ENCODE assay signal across 1 cellular context in the genomic region with DNA sequence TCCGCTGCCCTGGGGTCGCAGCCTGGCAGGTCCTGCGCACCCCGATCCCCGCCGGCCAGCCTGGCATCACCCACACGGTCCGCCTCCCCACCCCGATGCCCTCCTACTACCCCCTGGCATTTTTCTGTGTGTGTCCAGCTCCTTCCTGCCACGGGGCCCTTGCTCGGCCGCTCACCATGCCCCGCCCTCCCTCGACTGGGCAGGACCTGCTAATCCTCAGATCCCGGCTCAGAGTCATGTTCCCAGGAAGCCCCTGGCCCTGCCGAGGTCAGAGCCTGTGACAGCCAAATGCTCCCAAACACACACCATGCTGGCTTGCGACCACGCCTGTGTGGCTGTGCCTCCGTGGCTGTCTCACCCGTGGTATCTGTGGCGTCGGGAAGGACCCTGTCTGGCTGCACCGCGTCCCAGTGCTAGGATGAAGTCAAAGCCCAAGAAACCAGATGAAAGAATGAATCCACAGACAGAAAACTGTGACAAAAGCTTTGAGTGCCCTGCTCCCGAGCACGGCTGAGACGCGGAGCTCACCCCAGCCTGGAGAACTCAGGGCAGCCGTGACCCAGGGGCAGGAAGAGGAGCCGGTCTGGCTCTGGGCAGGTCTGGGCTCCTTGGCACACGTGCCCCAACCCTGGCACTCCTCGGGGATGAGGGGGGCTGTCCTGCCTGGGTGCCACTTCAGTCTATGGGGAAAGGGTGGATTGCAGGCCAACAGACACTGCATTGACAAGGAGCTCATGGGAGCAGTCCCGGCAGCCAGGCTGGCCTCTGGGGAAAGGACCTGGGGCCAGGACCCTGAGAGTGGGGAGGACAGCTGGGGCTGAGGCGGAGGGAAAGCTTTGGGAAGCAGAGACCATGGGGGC.
TF ChIP-seq lines count a peak whose summit lies in the region.

No MANE protein-coding gene starts in this region.

TF ChIP-seq in H1, 55 proteins besides CTCF, POLR2A, EP300 and RAD21:
- TF ChIP-seq EGR1 (IDR thresholded peaks at IDR 0.05; ENCODE audit: borderline replicate concordance, low read depth, low read length) (0 out of 2 replicates have a peak, but pooled peaks have one; percentile 43), KDM5A (IDR thresholded peaks at IDR 0.05; ENCODE audit: low read length) (no peak), YY1 (IDR thresholded peaks at IDR 0.05; ENCODE audit: low read depth, low read length) (no peak), POLR2AphosphoS5 (IDR thresholded peaks at IDR 0.05; ENCODE audit: low read depth, low read length) (no peak), MAFK (IDR thresholded peaks at IDR 0.05; ENCODE audit: low read depth, low read length) (no peak)
